ENCODE assay signal across 1 cellular context in the genomic region with DNA sequence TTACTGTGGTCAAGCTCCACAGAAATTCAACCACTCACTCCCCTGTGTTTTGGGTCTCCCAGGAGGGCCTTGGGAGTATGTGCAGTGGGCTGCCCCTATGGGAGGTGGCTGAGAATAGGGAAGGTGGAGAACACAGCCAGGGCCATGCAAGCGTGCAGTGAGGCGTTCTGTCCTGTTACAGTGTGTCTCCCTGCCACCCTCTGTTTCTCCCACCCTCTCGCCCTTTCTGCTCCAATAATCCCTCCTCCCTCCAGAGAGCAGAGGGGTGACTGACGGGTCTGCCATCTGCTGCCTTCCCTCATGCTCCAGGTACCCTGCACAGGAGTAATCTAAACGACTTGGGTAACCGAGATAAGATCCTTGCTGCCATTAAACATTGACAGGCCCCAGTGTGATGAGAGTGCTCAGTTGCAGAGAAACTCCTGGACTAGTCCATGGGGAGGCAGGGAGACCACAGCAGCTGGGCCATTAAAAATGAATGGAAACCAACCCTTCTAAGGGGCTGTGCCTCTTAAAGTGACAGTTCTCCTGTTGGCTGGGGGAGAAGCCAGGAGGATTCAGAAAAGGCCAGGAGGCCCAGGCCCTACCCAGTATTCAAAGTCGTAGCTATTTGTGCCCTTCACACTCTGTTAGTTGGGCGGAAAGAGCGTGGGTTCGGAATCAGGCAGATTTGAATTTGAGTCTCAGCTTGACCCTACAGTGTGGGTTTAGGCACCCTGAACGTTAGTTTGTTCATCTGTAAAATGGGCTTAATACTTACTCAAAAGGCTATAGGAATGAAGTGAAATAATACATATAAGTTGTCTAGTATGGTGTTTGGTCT.
TF ChIP-seq lines count a peak whose summit lies in the region.

No MANE protein-coding gene starts in this region.

TF ChIP-seq in neural cell, 6 proteins besides CTCF, POLR2A, EP300 and RAD21 (continued from another document):
- TF ChIP-seq, protein P1, sequence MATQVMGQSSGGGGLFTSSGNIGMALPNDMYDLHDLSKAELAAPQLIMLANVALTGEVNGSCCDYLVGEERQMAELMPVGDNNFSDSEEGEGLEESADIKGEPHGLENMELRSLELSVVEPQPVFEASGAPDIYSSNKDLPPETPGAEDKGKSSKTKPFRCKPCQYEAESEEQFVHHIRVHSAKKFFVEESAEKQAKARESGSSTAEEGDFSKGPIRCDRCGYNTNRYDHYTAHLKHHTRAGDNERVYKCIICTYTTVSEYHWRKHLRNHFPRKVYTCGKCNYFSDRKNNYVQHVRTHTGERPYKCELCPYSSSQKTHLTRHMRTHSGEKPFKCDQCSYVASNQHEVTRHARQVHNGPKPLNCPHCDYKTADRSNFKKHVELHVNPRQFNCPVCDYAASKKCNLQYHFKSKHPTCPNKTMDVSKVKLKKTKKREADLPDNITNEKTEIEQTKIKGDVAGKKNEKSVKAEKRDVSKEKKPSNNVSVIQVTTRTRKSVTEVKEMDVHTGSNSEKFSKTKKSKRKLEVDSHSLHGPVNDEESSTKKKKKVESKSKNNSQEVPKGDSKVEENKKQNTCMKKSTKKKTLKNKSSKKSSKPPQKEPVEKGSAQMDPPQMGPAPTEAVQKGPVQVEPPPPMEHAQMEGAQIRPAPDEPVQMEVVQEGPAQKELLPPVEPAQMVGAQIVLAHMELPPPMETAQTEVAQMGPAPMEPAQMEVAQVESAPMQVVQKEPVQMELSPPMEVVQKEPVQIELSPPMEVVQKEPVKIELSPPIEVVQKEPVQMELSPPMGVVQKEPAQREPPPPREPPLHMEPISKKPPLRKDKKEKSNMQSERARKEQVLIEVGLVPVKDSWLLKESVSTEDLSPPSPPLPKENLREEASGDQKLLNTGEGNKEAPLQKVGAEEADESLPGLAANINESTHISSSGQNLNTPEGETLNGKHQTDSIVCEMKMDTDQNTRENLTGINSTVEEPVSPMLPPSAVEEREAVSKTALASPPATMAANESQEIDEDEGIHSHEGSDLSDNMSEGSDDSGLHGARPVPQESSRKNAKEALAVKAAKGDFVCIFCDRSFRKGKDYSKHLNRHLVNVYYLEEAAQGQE (IDR thresholded peaks at IDR 0.05; ENCODE audit: borderline replicate concordance), result no peak
